2 cellular contexts compared by ENCODE assay signal in the genomic region with DNA sequence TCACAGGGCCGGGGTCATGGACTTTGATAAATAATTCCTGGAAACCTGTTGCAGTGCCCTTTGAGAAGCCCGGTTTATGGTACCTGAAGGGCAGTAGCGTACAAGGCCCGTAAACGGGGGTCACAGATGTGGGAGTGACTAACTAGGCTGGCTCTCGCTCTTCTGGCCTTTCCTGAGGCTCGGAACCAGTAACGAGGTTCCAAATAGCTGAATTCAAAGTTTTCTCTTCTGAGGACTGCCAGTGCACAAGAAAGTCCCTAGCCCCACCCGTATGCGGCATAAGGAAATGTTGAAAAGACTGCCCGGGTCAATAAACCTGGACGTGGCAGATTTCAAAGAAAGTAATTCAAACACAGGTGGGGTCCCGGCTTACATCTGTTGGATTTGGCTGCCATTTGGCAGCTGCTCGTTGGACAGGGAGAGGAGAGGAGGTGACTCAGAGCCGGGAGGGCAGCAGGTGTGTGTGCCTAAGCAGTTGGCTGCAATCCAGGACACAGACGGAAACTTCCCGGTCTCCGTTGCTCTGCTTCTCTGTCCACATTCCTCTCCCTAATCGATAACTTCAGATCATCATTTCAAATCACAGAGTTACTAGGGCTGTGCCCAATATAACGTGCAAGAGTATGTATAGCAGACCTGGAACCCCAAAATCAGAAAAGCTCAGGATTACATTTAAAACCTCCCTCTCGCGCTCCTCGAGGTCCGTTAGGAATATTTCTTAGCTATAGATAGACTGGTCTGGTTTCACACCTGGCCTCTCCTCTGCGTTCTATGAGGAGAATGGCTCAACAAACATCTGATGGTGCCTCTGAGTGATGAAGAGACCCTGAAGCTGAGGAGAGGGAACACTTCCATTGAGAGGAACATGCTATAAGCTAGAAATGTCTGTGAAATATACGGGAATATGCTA.
TF ChIP-seq lines count a peak whose summit lies in the region.

No MANE protein-coding gene starts in this region.

TF ChIP-seq in SK-N-SH treated with all-trans-retinoic acid at 6 μM for 48 hours, 23 proteins besides CTCF, POLR2A, EP300 and RAD21 (continued from another document):
- TF ChIP-seq PPARA (CRISPR knock-in tag; IDR thresholded peaks at IDR 0.05; ENCODE audit: borderline replicate concordance) (no peak), ZFP3 (CRISPR knock-in tag; IDR thresholded peaks at IDR 0.05) (no peak), TCF4 (CRISPR knock-in tag; IDR thresholded peaks at IDR 0.05; ENCODE audit: borderline replicate concordance) (no peak), TOX (CRISPR knock-in tag; IDR thresholded peaks at IDR 0.05; ENCODE audit: borderline replicate concordance) (no peak), CSDC2 (CRISPR knock-in tag; IDR thresholded peaks at IDR 0.05) (no peak)
- TF ChIP-seq, protein P1, sequence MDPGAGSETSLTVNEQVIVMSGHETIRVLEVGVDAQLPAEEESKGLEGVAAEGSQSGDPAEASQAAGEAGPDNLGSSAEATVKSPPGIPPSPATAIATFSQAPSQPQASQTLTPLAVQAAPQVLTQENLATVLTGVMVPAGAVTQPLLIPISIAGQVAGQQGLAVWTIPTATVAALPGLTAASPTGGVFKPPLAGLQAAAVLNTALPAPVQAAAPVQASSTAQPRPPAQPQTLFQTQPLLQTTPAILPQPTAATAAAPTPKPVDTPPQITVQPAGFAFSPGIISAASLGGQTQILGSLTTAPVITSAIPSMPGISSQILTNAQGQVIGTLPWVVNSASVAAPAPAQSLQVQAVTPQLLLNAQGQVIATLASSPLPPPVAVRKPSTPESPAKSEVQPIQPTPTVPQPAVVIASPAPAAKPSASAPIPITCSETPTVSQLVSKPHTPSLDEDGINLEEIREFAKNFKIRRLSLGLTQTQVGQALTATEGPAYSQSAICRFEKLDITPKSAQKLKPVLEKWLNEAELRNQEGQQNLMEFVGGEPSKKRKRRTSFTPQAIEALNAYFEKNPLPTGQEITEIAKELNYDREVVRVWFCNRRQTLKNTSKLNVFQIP (CRISPR knock-in tag; IDR thresholded peaks at IDR 0.05; ENCODE audit: borderline replicate concordance, low read depth), result no peak
- TF ChIP-seq, protein P2, sequence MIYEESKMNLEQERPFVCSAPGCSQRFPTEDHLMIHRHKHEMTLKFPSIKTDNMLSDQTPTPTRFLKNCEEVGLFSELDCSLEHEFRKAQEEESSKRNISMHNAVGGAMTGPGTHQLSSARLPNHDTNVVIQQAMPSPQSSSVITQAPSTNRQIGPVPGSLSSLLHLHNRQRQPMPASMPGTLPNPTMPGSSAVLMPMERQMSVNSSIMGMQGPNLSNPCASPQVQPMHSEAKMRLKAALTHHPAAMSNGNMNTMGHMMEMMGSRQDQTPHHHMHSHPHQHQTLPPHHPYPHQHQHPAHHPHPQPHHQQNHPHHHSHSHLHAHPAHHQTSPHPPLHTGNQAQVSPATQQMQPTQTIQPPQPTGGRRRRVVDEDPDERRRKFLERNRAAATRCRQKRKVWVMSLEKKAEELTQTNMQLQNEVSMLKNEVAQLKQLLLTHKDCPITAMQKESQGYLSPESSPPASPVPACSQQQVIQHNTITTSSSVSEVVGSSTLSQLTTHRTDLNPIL (CRISPR knock-in tag; IDR thresholded peaks at IDR 0.05; ENCODE audit: low read depth), result no peak

TF ChIP-seq in K562, 482 proteins besides CTCF, POLR2A, EP300 and RAD21 (continued from another document and continues in another):
- TF ChIP-seq, protein P3, sequence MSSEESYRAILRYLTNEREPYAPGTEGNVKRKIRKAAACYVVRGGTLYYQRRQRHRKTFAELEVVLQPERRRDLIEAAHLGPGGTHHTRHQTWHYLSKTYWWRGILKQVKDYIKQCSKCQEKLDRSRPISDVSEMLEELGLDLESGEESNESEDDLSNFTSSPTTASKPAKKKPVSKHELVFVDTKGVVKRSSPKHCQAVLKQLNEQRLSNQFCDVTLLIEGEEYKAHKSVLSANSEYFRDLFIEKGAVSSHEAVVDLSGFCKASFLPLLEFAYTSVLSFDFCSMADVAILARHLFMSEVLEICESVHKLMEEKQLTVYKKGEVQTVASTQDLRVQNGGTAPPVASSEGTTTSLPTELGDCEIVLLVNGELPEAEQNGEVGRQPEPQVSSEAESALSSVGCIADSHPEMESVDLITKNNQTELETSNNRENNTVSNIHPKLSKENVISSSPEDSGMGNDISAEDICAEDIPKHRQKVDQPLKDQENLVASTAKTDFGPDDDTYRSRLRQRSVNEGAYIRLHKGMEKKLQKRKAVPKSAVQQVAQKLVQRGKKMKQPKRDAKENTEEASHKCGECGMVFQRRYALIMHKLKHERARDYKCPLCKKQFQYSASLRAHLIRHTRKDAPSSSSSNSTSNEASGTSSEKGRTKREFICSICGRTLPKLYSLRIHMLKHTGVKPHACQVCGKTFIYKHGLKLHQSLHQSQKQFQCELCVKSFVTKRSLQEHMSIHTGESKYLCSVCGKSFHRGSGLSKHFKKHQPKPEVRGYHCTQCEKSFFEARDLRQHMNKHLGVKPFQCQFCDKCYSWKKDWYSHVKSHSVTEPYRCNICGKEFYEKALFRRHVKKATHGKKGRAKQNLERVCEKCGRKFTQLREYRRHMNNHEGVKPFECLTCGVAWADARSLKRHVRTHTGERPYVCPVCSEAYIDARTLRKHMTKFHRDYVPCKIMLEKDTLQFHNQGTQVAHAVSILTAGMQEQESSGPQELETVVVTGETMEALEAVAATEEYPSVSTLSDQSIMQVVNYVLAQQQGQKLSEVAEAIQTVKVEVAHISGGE (CRISPR knock-in tag; IDR thresholded peaks at IDR 0.05), result no peak
- TF ChIP-seq, protein P4, sequence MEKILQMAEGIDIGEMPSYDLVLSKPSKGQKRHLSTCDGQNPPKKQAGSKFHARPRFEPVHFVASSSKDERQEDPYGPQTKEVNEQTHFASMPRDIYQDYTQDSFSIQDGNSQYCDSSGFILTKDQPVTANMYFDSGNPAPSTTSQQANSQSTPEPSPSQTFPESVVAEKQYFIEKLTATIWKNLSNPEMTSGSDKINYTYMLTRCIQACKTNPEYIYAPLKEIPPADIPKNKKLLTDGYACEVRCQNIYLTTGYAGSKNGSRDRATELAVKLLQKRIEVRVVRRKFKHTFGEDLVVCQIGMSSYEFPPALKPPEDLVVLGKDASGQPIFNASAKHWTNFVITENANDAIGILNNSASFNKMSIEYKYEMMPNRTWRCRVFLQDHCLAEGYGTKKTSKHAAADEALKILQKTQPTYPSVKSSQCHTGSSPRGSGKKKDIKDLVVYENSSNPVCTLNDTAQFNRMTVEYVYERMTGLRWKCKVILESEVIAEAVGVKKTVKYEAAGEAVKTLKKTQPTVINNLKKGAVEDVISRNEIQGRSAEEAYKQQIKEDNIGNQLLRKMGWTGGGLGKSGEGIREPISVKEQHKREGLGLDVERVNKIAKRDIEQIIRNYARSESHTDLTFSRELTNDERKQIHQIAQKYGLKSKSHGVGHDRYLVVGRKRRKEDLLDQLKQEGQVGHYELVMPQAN (IDR thresholded peaks at IDR 0.05; ENCODE audit: borderline replicate concordance), result peak; percentile 13; the same call in 1 of the 2 replicates
- TF ChIP-seq PML (IDR thresholded peaks at IDR 0.05; ENCODE audit: low read length) (no peak; the same call in 1 of the 2 replicates), DPF2 (IDR thresholded peaks at IDR 0.05) (peak; percentile 59), HDAC3 (IDR thresholded peaks at IDR 0.05; ENCODE audit: borderline replicate concordance, partially characterized antibody) (no peak), NFXL1 (CRISPR knock-in tag; IDR thresholded peaks at IDR 0.05) (no peak), MXI1 (IDR thresholded peaks at IDR 0.05; ENCODE audit: low read depth, low read length) (no peak), GABPB2 (CRISPR knock-in tag; conservative IDR thresholded peaks at IDR 0.05) (no peak), SMC3 (conservative IDR thresholded peaks at IDR 0.05; ENCODE audit: insufficient read depth, low read depth, low read length) (no peak), SNIP1 (IDR thresholded peaks at IDR 0.05; ENCODE audit: low read depth) (no peak), MCM5 (IDR thresholded peaks at IDR 0.05; ENCODE audit: low read depth) (no peak), ZNF12 (CRISPR knock-in tag; IDR thresholded peaks at IDR 0.05) (peak; percentile 17; the same call in 1 of the 2 replicates), DDX20 (tag; IDR thresholded peaks at IDR 0.05; ENCODE audit: low read depth) (no peak), ZSCAN29 (IDR thresholded peaks at IDR 0.05) (no peak), HMGN3 (IDR thresholded peaks at IDR 0.05; ENCODE audit: borderline replicate concordance, extremely low read depth, insufficient read length, low read depth, low read length) (no peak), PTRF (tag; IDR thresholded peaks at IDR 0.05) (no peak), TAF15 (IDR thresholded peaks at IDR 0.05; ENCODE audit: low read depth, low read length) (no peak), HMG20A (CRISPR knock-in tag; conservative IDR thresholded peaks at IDR 0.05) (no peak), ZNF445 (CRISPR knock-in tag; IDR thresholded peaks at IDR 0.05; ENCODE audit: low read depth) (no peak), ARID1B (IDR thresholded peaks at IDR 0.05) (peak; percentile 56; the same call in 1 of the 2 replicates)
- TF ChIP-seq, protein P5, sequence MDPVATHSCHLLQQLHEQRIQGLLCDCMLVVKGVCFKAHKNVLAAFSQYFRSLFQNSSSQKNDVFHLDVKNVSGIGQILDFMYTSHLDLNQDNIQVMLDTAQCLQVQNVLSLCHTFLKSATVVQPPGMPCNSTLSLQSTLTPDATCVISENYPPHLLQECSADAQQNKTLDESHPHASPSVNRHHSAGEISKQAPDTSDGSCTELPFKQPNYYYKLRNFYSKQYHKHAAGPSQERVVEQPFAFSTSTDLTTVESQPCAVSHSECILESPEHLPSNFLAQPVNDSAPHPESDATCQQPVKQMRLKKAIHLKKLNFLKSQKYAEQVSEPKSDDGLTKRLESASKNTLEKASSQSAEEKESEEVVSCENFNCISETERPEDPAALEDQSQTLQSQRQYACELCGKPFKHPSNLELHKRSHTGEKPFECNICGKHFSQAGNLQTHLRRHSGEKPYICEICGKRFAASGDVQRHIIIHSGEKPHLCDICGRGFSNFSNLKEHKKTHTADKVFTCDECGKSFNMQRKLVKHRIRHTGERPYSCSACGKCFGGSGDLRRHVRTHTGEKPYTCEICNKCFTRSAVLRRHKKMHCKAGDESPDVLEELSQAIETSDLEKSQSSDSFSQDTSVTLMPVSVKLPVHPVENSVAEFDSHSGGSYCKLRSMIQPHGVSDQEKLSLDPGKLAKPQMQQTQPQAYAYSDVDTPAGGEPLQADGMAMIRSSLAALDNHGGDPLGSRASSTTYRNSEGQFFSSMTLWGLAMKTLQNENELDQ (CRISPR knock-in tag; IDR thresholded peaks at IDR 0.05; ENCODE audit: borderline replicate concordance), result no peak
- TF ChIP-seq, protein P6, sequence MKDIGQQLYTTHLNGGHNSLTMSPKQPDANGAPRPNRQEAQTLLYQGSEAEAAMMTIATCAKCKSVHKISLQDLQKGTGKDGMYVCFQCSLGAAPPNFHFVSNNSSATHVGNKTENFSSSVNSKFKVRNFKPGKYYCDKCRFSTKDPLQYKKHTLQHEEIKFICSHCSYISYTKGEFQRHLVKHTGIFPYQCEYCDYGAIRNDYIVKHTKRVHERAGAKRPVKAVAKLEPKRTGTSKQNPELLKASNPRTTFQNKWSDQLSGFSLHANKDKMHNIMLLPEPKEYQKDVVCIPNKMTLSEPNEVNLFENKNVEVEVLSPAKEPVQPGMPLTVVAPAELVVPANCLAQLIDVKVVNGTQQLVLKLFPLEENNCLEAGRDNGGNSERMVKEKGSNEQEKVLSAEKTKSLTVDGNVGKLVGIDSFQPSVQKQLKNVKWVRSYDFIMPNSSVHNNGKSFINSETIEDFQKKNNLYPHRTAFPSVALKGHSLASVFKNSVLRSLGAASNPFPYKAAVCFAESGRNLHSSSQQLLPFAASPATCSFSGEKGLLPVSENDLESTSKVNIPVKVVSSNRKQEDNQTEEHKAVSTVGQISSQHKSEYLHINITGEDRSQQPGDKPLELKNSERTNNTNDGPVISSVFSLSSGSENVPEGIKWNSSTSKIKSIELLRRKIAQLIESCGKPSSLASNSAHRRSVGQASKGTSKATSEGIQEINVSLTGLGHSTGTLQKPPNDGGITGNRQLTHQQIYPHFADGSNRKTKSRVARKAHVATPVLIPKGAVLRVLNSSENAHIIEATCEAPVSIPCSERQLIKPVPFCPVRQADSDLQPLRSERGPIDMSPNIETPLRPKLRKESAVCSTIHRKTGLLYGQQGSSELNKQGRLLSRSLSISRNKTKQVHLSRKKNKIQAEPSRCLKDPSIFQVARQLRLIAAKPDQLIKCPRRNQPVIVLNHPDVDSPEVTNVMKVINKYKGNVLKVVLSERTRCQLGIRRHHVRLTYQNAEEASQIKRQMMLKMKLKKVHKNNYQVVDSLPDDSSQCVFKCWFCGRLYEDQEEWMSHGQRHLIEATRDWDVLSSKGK (CRISPR knock-in tag; IDR thresholded peaks at IDR 0.05), result no peak
- TF ChIP-seq, protein P7, sequence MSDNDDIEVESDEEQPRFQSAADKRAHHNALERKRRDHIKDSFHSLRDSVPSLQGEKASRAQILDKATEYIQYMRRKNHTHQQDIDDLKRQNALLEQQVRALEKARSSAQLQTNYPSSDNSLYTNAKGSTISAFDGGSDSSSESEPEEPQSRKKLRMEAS (CRISPR knock-in tag; IDR thresholded peaks at IDR 0.05), result no peak
- TF ChIP-seq, protein P8, sequence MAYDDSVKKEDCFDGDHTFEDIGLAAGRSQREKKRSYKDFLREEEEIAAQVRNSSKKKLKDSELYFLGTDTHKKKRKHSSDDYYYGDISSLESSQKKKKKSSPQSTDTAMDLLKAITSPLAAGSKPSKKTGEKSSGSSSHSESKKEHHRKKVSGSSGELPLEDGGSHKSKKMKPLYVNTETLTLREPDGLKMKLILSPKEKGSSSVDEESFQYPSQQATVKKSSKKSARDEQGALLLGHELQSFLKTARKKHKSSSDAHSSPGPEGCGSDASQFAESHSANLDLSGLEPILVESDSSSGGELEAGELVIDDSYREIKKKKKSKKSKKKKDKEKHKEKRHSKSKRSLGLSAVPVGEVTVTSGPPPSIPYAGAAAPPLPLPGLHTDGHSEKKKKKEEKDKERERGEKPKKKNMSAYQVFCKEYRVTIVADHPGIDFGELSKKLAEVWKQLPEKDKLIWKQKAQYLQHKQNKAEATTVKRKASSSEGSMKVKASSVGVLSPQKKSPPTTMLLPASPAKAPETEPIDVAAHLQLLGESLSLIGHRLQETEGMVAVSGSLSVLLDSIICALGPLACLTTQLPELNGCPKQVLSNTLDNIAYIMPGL (CRISPR knock-in tag; IDR thresholded peaks at IDR 0.05), result no peak
- TF ChIP-seq, protein P9, sequence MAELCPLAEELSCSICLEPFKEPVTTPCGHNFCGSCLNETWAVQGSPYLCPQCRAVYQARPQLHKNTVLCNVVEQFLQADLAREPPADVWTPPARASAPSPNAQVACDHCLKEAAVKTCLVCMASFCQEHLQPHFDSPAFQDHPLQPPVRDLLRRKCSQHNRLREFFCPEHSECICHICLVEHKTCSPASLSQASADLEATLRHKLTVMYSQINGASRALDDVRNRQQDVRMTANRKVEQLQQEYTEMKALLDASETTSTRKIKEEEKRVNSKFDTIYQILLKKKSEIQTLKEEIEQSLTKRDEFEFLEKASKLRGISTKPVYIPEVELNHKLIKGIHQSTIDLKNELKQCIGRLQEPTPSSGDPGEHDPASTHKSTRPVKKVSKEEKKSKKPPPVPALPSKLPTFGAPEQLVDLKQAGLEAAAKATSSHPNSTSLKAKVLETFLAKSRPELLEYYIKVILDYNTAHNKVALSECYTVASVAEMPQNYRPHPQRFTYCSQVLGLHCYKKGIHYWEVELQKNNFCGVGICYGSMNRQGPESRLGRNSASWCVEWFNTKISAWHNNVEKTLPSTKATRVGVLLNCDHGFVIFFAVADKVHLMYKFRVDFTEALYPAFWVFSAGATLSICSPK (IDR thresholded peaks at IDR 0.05; ENCODE audit: borderline replicate concordance), result no peak
- TF ChIP-seq, protein P10, sequence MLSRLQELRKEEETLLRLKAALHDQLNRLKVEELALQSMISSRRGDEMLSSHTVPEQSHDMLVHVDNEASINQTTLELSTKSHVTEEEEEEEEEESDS (CRISPR knock-in tag; IDR thresholded peaks at IDR 0.05), result no peak
